29 cellular contexts compared by ENCODE assay signal in the genomic region with DNA sequence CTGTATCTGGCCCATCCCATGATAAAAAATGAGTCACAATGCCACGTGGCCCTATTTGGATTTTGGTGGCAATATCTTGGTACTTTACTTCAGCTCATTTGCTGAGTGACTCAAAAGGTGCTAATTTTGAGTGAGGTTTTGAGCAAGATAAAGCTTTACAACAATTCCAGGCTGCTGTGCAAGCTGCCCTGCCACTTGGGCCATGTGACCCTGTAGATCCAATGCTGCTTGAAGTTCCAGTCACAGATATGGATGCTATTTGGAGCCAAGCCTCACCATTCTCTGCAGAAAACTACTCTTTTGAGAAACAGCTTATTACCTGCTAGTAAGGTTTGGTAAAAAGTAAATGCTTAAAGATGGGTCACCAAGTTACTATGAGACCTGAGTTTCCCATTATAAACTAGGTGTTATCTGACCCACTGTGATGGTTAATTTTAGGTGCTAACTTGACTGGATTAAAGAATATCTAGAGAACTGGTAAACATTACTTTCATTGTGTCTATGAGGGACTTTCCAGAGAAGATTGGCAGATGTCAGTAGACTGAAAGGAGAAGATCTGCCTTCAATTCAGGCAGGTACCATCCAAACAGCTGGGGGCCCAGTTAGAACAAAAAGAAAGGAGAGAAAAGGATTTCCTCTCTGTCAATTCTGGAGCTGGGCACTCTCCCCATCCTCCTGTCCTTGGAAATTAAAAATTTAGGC.
DNase-seq lines count a peak whose midpoint lies in the region; ATAC-seq and TF ChIP-seq lines count a peak whose summit lies in the region.
"Had no signal": no experiment of that assay in that cellular context is flagged by ENCODE, and none has a peak within 500 bp of the region (broad histone marks: within the 10 kb centered on the region; RNA-seq: fewer than 3 reads in every experiment).

No MANE protein-coding gene starts in this region.

- ATAC-seq in GM18873 (IDR thresholded peaks at IDR 0.05; ENCODE audit: low FRiP score, unreplicated experiment) (peak; percentile 71), GM21423 (IDR thresholded peaks at IDR 0.05; ENCODE audit: unreplicated experiment) (peak; percentile 86), HG02938 (IDR thresholded peaks at IDR 0.05; ENCODE audit: unreplicated experiment) (peak; percentile 77), HG03520 (IDR thresholded peaks at IDR 0.05; ENCODE audit: unreplicated experiment) (peak; percentile 64), HG03025 (IDR thresholded peaks at IDR 0.05; ENCODE audit: low FRiP score, unreplicated experiment) (no peak)
- no peak for ATAC-seq in activated T-cell treated with anti-CD3 and anti-CD28 coated beads, Interleukin-2, amount 50 U/mL, for 72 hours (replicated peaks in 1 of 2)
- ATAC-seq: lower lobe of right lung; naive thymus-derived CD8-positive, alpha-beta T cell; psoas muscle; T-cell had no signal

- no peak overlapping the region for H3K4me3 Mint-ChIP-seq in activated T-cell treated with anti-CD3 and anti-CD28 coated beads, Interleukin-2, amount 50 U/mL, for 72 hours
- H3K4me3 Mint-ChIP-seq: activated CD4-positive, alpha-beta memory T cell treated with anti-CD3 and anti-CD28 coated beads for 36 hours; activated naive CD4-positive, alpha-beta T cell treated with anti-CD3 and anti-CD28 coated beads, Interleukin-2, amount 50 U/mL, for 24 hours; naive thymus-derived CD8-positive, alpha-beta T cell; T-cell had no signal

- H3K27me3 Mint-ChIP-seq in activated T-cell treated with anti-CD3 and anti-CD28 coated beads, Interleukin-2, amount 50 U/mL, for 72 hours (ENCODE audit: low read depth): no peaks in the 10 kb centered on the region
- H3K27me3 Mint-ChIP-seq: activated CD4-positive, alpha-beta memory T cell treated with anti-CD3 and anti-CD28 coated beads for 36 hours; activated naive CD4-positive, alpha-beta T cell treated with anti-CD3 and anti-CD28 coated beads, Interleukin-2, amount 50 U/mL, for 24 hours; naive thymus-derived CD8-positive, alpha-beta T cell; T-cell had no signal

- H3K27ac Mint-ChIP-seq in activated T-cell treated with anti-CD3 and anti-CD28 coated beads, Interleukin-2, amount 50 U/mL, for 72 hours: no peak overlapping the region
- H3K27ac Mint-ChIP-seq: activated CD4-positive, alpha-beta memory T cell treated with anti-CD3 and anti-CD28 coated beads for 36 hours; activated naive CD4-positive, alpha-beta T cell treated with anti-CD3 and anti-CD28 coated beads, Interleukin-2, amount 50 U/mL, for 24 hours; activated T-helper 2 cell treated with anti-CD3 and anti-CD28 coated beads, Interferon-gamma antibody, Interleukin-2, Interleukin-4, amounts not matched to agents 10 μg/mL and 5 μg/mL and 100 μg/mL, durations not matched to agents 14 hours and 24 hours and 36 hours; naive thymus-derived CD8-positive, alpha-beta T cell; T-cell had no signal

- H3K36me3 Mint-ChIP-seq in activated T-cell treated with anti-CD3 and anti-CD28 coated beads, Interleukin-2, amount 50 U/mL, for 72 hours (ENCODE audit: insufficient read depth in 2 of 2): peaks cover under 1 to 1% of the 10 kb centered on the region in 2 donors
- H3K36me3 Mint-ChIP-seq: activated CD4-positive, alpha-beta memory T cell treated with anti-CD3 and anti-CD28 coated beads for 36 hours; activated naive CD4-positive, alpha-beta T cell treated with anti-CD3 and anti-CD28 coated beads, Interleukin-2, amount 50 U/mL, for 24 hours; naive thymus-derived CD8-positive, alpha-beta T cell; T-cell had no signal

- TF ChIP-seq CTCF in foreskin fibroblast (IDR thresholded peaks at IDR 0.05; ENCODE audit: low read depth, low read length): no peak

- H3K4me1 Mint-ChIP-seq in activated T-cell treated with anti-CD3 and anti-CD28 coated beads, Interleukin-2, amount 50 U/mL, for 72 hours (ENCODE audit: low read depth): no peaks in the 10 kb centered on the region
- H3K4me1 Mint-ChIP-seq: activated naive CD4-positive, alpha-beta T cell treated with anti-CD3 and anti-CD28 coated beads, Interleukin-2, amount 50 U/mL, for 24 hours; naive thymus-derived CD8-positive, alpha-beta T cell; T-cell had no signal

- no peak for DNase-seq in activated T-cell treated with anti-CD3 and anti-CD28 coated beads, Interleukin-2, amount 50 U/mL, for 72 hours
- DNase-seq in NCI-H345 treated with DMSO at 0.1 percent for 48 hours (lab: John Stamatoyannopoulos, UW; ENCODE audit: unreplicated experiment) (no peak), foreskin fibroblast (no peak)
- DNase-seq: ACHN; activated CD4-positive, alpha-beta memory T cell treated with anti-CD3 and anti-CD28 coated beads for 36 hours; activated CD8-positive, alpha-beta memory T cell treated with anti-CD3 and anti-CD28 coated beads, Interleukin-2, amount 50 U/mL, for 48 hours; amygdala; BE2C; DMS153; effector CD8-positive, alpha-beta T cell; GM23248; lower lobe of right lung; MM.1S; naive thymus-derived CD8-positive, alpha-beta T cell; NCI-H1417; NCI-H446; nucleus accumbens; psoas muscle; SJCRH30; stimulated activated naive CD4-positive, alpha-beta T cell treated with Interleukin-2 at 50 U/mL for 16 hours; T-cell; testis had no signal

- H3K9me3 Mint-ChIP-seq in activated T-cell treated with anti-CD3 and anti-CD28 coated beads, Interleukin-2, amount 50 U/mL, for 72 hours: peaks cover 0 to 2% of the 10 kb centered on the region in 2 donors
- H3K9me3 Mint-ChIP-seq: activated CD4-positive, alpha-beta memory T cell treated with anti-CD3 and anti-CD28 coated beads for 36 hours; activated naive CD4-positive, alpha-beta T cell treated with anti-CD3 and anti-CD28 coated beads, Interleukin-2, amount 50 U/mL, for 24 hours had no signal

- H3K4me3 ChIP-seq in foreskin fibroblast (ENCODE audit: low read depth in 1 of 2, low read length in 2 of 2): no peak overlapping the region
- H3K4me3 ChIP-seq: GM23248, lower lobe of right lung, psoas muscle, SJCRH30, testis had no signal

Comparison
In these comparisons a context has a peak if more than half of its experiments do, and no peak if none do; other contexts are left out.
1. ATAC-seq: peak in GM18873 (single experiment), GM21423 (single experiment), HG02938 (single experiment) and HG03520 (single experiment); none in activated T-cell treated with anti-CD3 and anti-CD28 coated beads, Interleukin-2, amount 50 U/mL, for 72 hours (0 of 2) and HG03025 (single experiment).